ENCODE assay signal across 9 cellular contexts in genomic region chr12:386651-387050, GRCh38. TPM values are rescaled to one million over a fixed set of nuclear protein-coding genes. Genes with fewer than 3 reads are reported as not detected.
DNase-seq lines count a peak whose midpoint lies in the region; TF ChIP-seq lines count a peak whose summit lies in the region.
"Had no signal": no experiment of that assay in that cellular context is flagged by ENCODE, and none has a peak within 500 bp of the region (broad histone marks: within the 10 kb centered on the region; RNA-seq: fewer than 3 reads in every experiment).

No MANE protein-coding gene starts in this region.

- POLR2A ChIA-PET in BJ (lab: Charles Lee) = no interaction called here

- H3K36me3 ChIP-seq in BJ (ENCODE audit: control insufficient read depth, insufficient read depth, low read length) = peaks cover 5% of the 10 kb centered on the region

- H3K4me3 Mint-ChIP-seq in HFFc6 = peak overlapping the region; percentile 94
- H3K4me3 Mint-ChIP-seq in brain = peak overlapping the region; percentile 94 to 98 (median 96)

- H3K27me3 ChIP-seq in BJ (ENCODE audit: control insufficient read depth, insufficient read depth, low read length) = no peaks in the 10 kb centered on the region

- no peak for TF ChIP-seq CTCF in BJ (IDR thresholded peaks at IDR 0.05; ENCODE audit: insufficient read depth, low read depth, low read length)
- TF ChIP-seq CTCF in HFFc6 (IDR thresholded peaks at IDR 0.05) = no peak
- TF ChIP-seq CTCF in brain (conservative IDR thresholded peaks at IDR 0.05) = no peak

- H3K4me3 ChIP-seq in BJ (ENCODE audit: low read depth, low read length) = peak overlapping the region; percentile 71

- H3K9me3 Mint-ChIP-seq in HFFc6 = no peaks in the 10 kb centered on the region
- H3K9me3 Mint-ChIP-seq in brain = no peaks in the 10 kb centered on the region

- H3K27me3 Mint-ChIP-seq in HFFc6 (ENCODE audit: insufficient read depth) = no peaks in the 10 kb centered on the region; the same call in 1 of the 2 replicates
- H3K27me3 Mint-ChIP-seq in brain = peaks cover 11% of the 10 kb centered on the region

- CTCF ChIA-PET in BJ (lab: Yijun Ruan, JAX) = no interaction called here

- DNase-seq in BJ (ENCODE audit: low read depth) = no peak
- peak; percentile 36 for DNase-seq in HFFc6
- DNase-seq in myocyte (ENCODE audit: low read depth) = peak; percentile 18
- DNase-seq in HK-2 (ENCODE audit: unreplicated experiment) = no peak
- DNase-seq in NCI-H446 (lab: John Stamatoyannopoulos, UW) = no peak
- DNase-seq in NCI-H1436 (lab: John Stamatoyannopoulos, UW) = no peak
- no peak for DNase-seq in SHP77 (lab: John Stamatoyannopoulos, UW)
- DNase-seq: kidney glomerular epithelial cell had no signal

- H3K4me1 Mint-ChIP-seq in HFFc6 (ENCODE audit: low read depth) (peaks cover 26% of the 10 kb centered on the region), brain (peaks cover 43% of the 10 kb centered on the region)

- H3K36me3 Mint-ChIP-seq in HFFc6 (ENCODE audit: low read depth) = peaks cover 34% of the 10 kb centered on the region
- H3K36me3 Mint-ChIP-seq in brain = peaks cover 42% of the 10 kb centered on the region

- H3K27ac Mint-ChIP-seq in HFFc6 (peak overlapping the region; percentile 24; the same call in 1 of the 2 replicates), brain (no peak overlapping the region)

RNA-seq across cellular contexts. Expression of gene KDM5A, which starts 2.5 kb away (rescaled TPM):
- 26.1 and 27.6 TPM in 2 replicates for polyA plus RNA-seq in BJ (2011; rRNA removed)
- 73.6 and 83.9 TPM in 2 replicates for polyA minus RNA-seq in BJ (2011; rRNA and poly(A)+ RNA removed)
- total RNA-seq in HFFc6 (2021; fragmentation: NEBNext Ultra II Directional; extraction: Animal tissue kit (Norgen Biotek cat#: 25700)) = 10 to 100 TPM; 47.1 to 55.0 (median 52.0) TPM
- polyA plus RNA-seq in brain (ENCODE audit: insufficient read depth, low read depth, low replicate concordance) = 9.5 TPM
- 35.1 and 55.9 TPM in 2 replicates for total RNA-seq in myocyte
- 16.6 TPM for polyA plus RNA-seq in myocyte (2012)

RNA-seq across cellular contexts. Expression of gene CCDC77, which starts 14.8 kb away (rescaled TPM):
- polyA plus RNA-seq in BJ (2011; rRNA removed) = 7.0 and 8.4 TPM in 2 replicates
- 4.5 and 4.7 TPM in 2 replicates for polyA minus RNA-seq in BJ (2011; rRNA and poly(A)+ RNA removed)
- total RNA-seq in HFFc6 (2021; fragmentation: NEBNext Ultra II Directional; extraction: Animal tissue kit (Norgen Biotek cat#: 25700)) = 10 to 100 TPM in 5 of 6 experiments, 1 to 10 TPM in 1; 7.7 to 12.6 (median 11.6) TPM
- 11.3 TPM for polyA plus RNA-seq in brain (ENCODE audit: insufficient read depth, low read depth, low replicate concordance)
- 9.8 and 11.5 TPM in 2 replicates for total RNA-seq in myocyte
- 4.5 TPM for polyA plus RNA-seq in myocyte (2012)

Comparison
In these comparisons a context has a peak if more than half of its experiments do, and no peak if none do; other contexts are left out.
1. DNase-seq: peak in HFFc6 (single experiment) and myocyte (single experiment); none in BJ (single experiment), HK-2 (single experiment), NCI-H446 (0 of 2), NCI-H1436 (single experiment) and SHP77 (0 of 2).